In the genomic region with DNA sequence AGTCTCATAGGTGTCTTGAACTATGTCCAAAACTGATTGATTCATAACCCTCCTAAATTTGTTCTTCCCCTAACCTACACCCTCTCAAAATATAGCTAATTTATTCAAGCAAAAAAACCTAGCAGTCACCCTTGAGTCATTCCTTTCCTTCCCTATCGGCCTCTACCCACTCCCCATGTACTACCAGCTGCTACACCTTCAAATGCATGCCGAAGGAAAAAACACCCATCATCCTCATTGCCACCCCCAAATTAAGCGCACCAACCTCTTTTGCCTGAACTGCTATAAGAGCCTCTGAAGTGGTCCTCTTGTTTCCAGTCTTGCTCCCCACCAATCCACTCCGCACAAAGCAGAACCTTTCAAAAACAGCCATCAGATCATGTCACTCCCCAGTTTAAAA, we compare ENCODE assay signal across 22 cellular contexts. TPM values are rescaled to one million over a fixed set of nuclear protein-coding genes. Genes with fewer than 3 reads are reported as not detected.
"Had no signal": no experiment of that assay in that cellular context is flagged by ENCODE, and none has a peak within 500 bp of the region (broad histone marks: within the 10 kb centered on the region; RNA-seq: fewer than 3 reads in every experiment).

No MANE protein-coding gene starts in this region.

- ATAC-seq: effector memory CD8-positive, alpha-beta T cell; left ventricle myocardium superior; naive thymus-derived CD8-positive, alpha-beta T cell; right cardiac atrium; stimulated activated naive B cell treated with anti-CD40 and anti-IgM and Interleukin-4, amounts not matched to agents 10 μg/mL and 1 μg/mL and 100 μg/mL, for 72 hours had no signal

- FAIRE-seq: endometrium, frontal cortex, keratinocyte had no signal

- H3K27me3 ChIP-seq: esophagus squamous epithelium, tibial nerve, upper lobe of left lung had no signal

- H3K27ac ChIP-seq: coronary artery, esophagus squamous epithelium, lower lobe of right lung, prostate gland, skin epidermis, spleen, thoracic aorta, tibial nerve had no signal

- H3K4me1 ChIP-seq: prostate gland had no signal

- DNase-seq: dermis blood vessel endothelial cell; effector memory CD8-positive, alpha-beta T cell; erythroblast; esophagus squamous epithelium; left ventricle myocardium superior; lower lobe of right lung; naive thymus-derived CD8-positive, alpha-beta T cell; nephron progenitor cell; nucleus accumbens; right cardiac atrium; spleen; stimulated activated CD4-positive, alpha-beta T cell treated with anti-CD3 and anti-CD28 coated beads, Interleukin-4, amount 100 ng/mL, for 4 hours; stimulated activated naive B cell treated with anti-CD40 and anti-IgM and Interleukin-4, amounts not matched to agents 10 μg/mL and 1 μg/mL and 100 μg/mL, for 72 hours; upper lobe of left lung had no signal

- H3K9me3 ChIP-seq: esophagus squamous epithelium, lower lobe of right lung, prostate gland, spleen, thoracic aorta, tibial nerve, upper lobe of left lung had no signal

- H3K36me3 ChIP-seq: esophagus squamous epithelium, lower lobe of right lung, prostate gland, spleen, thoracic aorta, tibial nerve, upper lobe of left lung had no signal

- H3K4me3 ChIP-seq: coronary artery, esophagus squamous epithelium, lower lobe of right lung, prostate gland, skin epidermis, spleen, thoracic aorta, tibial nerve, upper lobe of left lung had no signal

RNA-seq across cellular contexts. Expression of a gene that starts 12.6 kb away (rescaled TPM):
- total RNA-seq: naive thymus-derived CD8-positive, alpha-beta T cell had no signal
- polyA plus RNA-seq: naive thymus-derived CD8-positive, alpha-beta T cell had no signal
